Comparison of ENCODE assay signal across 19 cellular contexts in genomic region chr4:40967550-40967949, GRCh38.
"Had no signal": no experiment of that assay in that cellular context is flagged by ENCODE, and none has a peak within 500 bp of the region (broad histone marks: within the 10 kb centered on the region; RNA-seq: fewer than 3 reads in every experiment).

No MANE protein-coding gene starts in this region.

- H3K36me3 Mint-ChIP-seq: naive thymus-derived CD8-positive, alpha-beta T cell; stimulated activated naive B cell treated with anti-CD40 and anti-IgM and Interleukin-4, amounts not matched to agents 10 μg/mL and 1 μg/mL and 100 μg/mL, for 72 hours had no signal

- H3K36me3 ChIP-seq: esophagus squamous epithelium, right atrium auricular region, vagina had no signal

- H3K4me3 Mint-ChIP-seq: central memory CD8-positive, alpha-beta T cell; dendritic cell treated with granulocyte-macrophage colony-stimulating factor and Interleukin-4, amounts not matched to agents 40 ng/mL and 50 ng/mL, for 4 days; effector memory CD8-positive, alpha-beta T cell; naive thymus-derived CD8-positive, alpha-beta T cell; stimulated activated naive B cell treated with anti-CD40 and anti-IgM and Interleukin-4, amounts not matched to agents 10 μg/mL and 1 μg/mL and 100 μg/mL, for 72 hours; stimulated activated naive CD8-positive, alpha-beta T cell treated with anti-CD3 and anti-CD28 coated beads, Interleukin-15, amount 100 ng/mL, for 72 hours had no signal

- H3K27ac Mint-ChIP-seq: dendritic cell treated with granulocyte-macrophage colony-stimulating factor and Interleukin-4, amounts not matched to agents 40 ng/mL and 50 ng/mL, for 4 days; effector memory CD8-positive, alpha-beta T cell; naive thymus-derived CD8-positive, alpha-beta T cell; stimulated activated naive B cell treated with anti-CD40 and anti-IgM and Interleukin-4, amounts not matched to agents 10 μg/mL and 1 μg/mL and 100 μg/mL, for 72 hours; stimulated activated naive CD8-positive, alpha-beta T cell treated with anti-CD3 and anti-CD28 coated beads, Interleukin-15, amount 100 ng/mL, for 72 hours had no signal

- H3K27ac ChIP-seq: epithelial cell of prostate, esophagus squamous epithelium, upper lobe of left lung, vagina had no signal

- H3K4me1 Mint-ChIP-seq: central memory CD8-positive, alpha-beta T cell; naive thymus-derived CD8-positive, alpha-beta T cell; stimulated activated naive B cell treated with anti-CD40 and anti-IgM and Interleukin-4, amounts not matched to agents 10 μg/mL and 1 μg/mL and 100 μg/mL, for 72 hours; stimulated activated naive CD8-positive, alpha-beta T cell treated with anti-CD3 and anti-CD28 coated beads, Interleukin-15, amount 100 ng/mL, for 72 hours had no signal

- H3K27me3 ChIP-seq: esophagus squamous epithelium, right atrium auricular region, thyroid gland, upper lobe of left lung, vagina had no signal

- FAIRE-seq: kidney had no signal

- H3K9me3 ChIP-seq: esophagus squamous epithelium, right atrium auricular region, thyroid gland, upper lobe of left lung, vagina had no signal

- H3K4me1 ChIP-seq: esophagus squamous epithelium, vagina had no signal

- DNase-seq: effector memory CD8-positive, alpha-beta T cell; esophagus squamous epithelium; foreskin fibroblast; kidney; left cardiac atrium; left ventricle myocardium superior; mesendoderm; naive thymus-derived CD8-positive, alpha-beta T cell; stimulated activated CD4-positive, alpha-beta T cell treated with anti-CD3 and anti-CD28 coated beads, Interleukin-4, amount 100 ng/mL, for 24 hours; stimulated activated naive B cell treated with anti-CD40 and anti-IgM and Interleukin-4, amounts not matched to agents 10 μg/mL and 1 μg/mL and 100 μg/mL, for 72 hours; stimulated activated naive CD8-positive, alpha-beta T cell treated with anti-CD3 and anti-CD28 coated beads, Interleukin-15, amount 100 ng/mL, for 72 hours; thyroid gland; upper lobe of left lung had no signal

- H3K9me3 Mint-ChIP-seq: central memory CD8-positive, alpha-beta T cell; dendritic cell treated with granulocyte-macrophage colony-stimulating factor and Interleukin-4, amounts not matched to agents 40 ng/mL and 50 ng/mL, for 4 days; effector memory CD8-positive, alpha-beta T cell; naive thymus-derived CD8-positive, alpha-beta T cell; stimulated activated naive B cell treated with anti-CD40 and anti-IgM and Interleukin-4, amounts not matched to agents 10 μg/mL and 1 μg/mL and 100 μg/mL, for 72 hours; stimulated activated naive CD8-positive, alpha-beta T cell treated with anti-CD3 and anti-CD28 coated beads, Interleukin-15, amount 100 ng/mL, for 72 hours had no signal

- H3K4me3 ChIP-seq: esophagus squamous epithelium, lung, right atrium auricular region, thyroid gland, upper lobe of left lung, vagina had no signal

- ATAC-seq: effector memory CD8-positive, alpha-beta T cell; left ventricle myocardium superior; naive thymus-derived CD8-positive, alpha-beta T cell; stimulated activated naive B cell treated with anti-CD40 and anti-IgM and Interleukin-4, amounts not matched to agents 10 μg/mL and 1 μg/mL and 100 μg/mL, for 72 hours; stimulated activated naive CD8-positive, alpha-beta T cell treated with anti-CD3 and anti-CD28 coated beads, Interleukin-15, amount 100 ng/mL, for 72 hours had no signal
